8 cellular contexts compared by ENCODE assay signal in the genomic region with DNA sequence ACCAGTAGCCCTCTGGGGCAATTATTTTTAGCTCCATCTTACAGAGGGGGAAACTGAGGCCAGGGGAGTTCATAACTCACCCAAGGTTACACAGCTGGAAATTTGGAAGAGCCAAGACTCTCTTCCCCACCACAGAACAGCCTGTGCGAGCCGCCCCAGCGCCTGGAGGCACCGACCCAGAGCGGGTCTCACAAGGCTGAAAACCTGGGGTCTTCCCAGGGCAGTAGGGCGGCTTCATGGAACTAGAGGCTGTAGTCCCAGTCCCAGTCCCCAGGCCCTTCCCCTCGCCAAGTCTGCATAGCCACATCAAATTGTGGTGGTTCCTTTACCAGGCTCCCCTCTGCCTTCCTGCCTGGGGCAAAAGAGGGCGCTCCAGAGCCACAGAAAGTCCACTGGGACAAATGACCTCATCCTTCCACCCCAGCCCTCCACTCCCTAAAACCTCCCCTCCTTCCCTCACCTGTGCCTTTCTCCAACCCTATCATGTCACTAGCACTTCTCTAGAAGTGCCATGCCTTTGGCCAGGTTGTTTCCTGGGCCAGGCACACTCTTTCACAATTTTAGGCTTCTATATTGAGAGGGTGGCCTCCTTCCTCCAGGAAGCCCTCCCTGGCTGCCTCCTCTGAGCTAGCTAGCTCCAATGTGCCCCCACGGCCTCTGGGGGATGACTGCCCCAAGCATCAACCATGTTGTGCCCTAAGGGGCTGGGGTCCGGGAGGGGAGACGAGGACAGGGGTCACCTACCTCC. TPM values are rescaled to one million over a fixed set of nuclear protein-coding genes. Genes with fewer than 3 reads are reported as not detected.
DNase-seq lines count a peak whose midpoint lies in the region; TF ChIP-seq lines count a peak whose summit lies in the region.

No MANE protein-coding gene starts in this region.

- peak; percentile 42 for DNase-seq in NK-92 treated with Interleukin-12 subunit alpha and Interleukin-12 subunit beta, amount 100 ng/mL, for 24 hours (lab: John Stamatoyannopoulos, UW)
- DNase-seq in NK-92 (lab: John Stamatoyannopoulos, UW; ENCODE audit: unreplicated experiment) (no peak), RKO (ENCODE audit: low spot score) (peak; percentile 58), right atrium auricular region (ENCODE audit: low spot score) (peak; percentile 80), NCI-H2171 treated with DMSO at 0.1 percent for 48 hours (lab: John Stamatoyannopoulos, UW) (no peak), germinal center (ENCODE audit: low spot score) (no peak)

- peak overlapping the region; percentile 65 for H3K27ac ChIP-seq in adipose tissue (ENCODE audit: low read depth, low read length)
- H3K27ac ChIP-seq in right atrium auricular region = peak overlapping the region; percentile 84 to 91
- H3K27ac ChIP-seq in rectal smooth muscle tissue (ENCODE audit: low read depth, low read length) = peak overlapping the region; percentile 84

- WGBS in adipose tissue, 3 donors = 36 to 39% (median 38%) methylated on average over 11 of the region's 11 CpGs

- peaks cover 0 to 50% of the 10 kb centered on the region in 2 donors for H3K4me1 ChIP-seq in right atrium auricular region
- peaks cover 7% of the 10 kb centered on the region for H3K4me1 ChIP-seq in rectal smooth muscle tissue (ENCODE audit: control insufficient read depth, insufficient read depth, low read length)

- H3K27me3 ChIP-seq in right atrium auricular region = no peaks in the 10 kb centered on the region
- H3K27me3 ChIP-seq in rectal smooth muscle tissue (ENCODE audit: control insufficient read depth, insufficient read depth, low read length) = peaks cover 2% of the 10 kb centered on the region

- H3K9ac ChIP-seq in rectal smooth muscle tissue (ENCODE audit: low read length) = peak overlapping the region; percentile 19

- peak; percentile 48 to 82 for TF ChIP-seq CTCF in right atrium auricular region (IDR thresholded peaks at IDR 0.05)

- H3K36me3 ChIP-seq in right atrium auricular region (no peaks in the 10 kb centered on the region), rectal smooth muscle tissue (ENCODE audit: control insufficient read depth, insufficient read depth, low read length) (no peaks in the 10 kb centered on the region)

- no peaks in the 10 kb centered on the region for H3K9me3 ChIP-seq in right atrium auricular region

- H3K4me3 ChIP-seq in right atrium auricular region = peak overlapping the region in 1 of 2 donors; percentile 28
- H3K4me3 ChIP-seq in rectal smooth muscle tissue (ENCODE audit: low read length) = peak overlapping the region; percentile 59

RNA-seq across cellular contexts. Expression of gene CDC42EP1, which starts 15.2 kb away (rescaled TPM):
- 10 to 100 TPM; 52.7 to 66.6 (median 63.3) TPM for polyA plus RNA-seq in adipose tissue
- total RNA-seq in right atrium auricular region = 10 to 100 TPM; 20.7 to 34.8 TPM

RNA-seq across cellular contexts. Expression of gene CARD10, which starts 25.9 kb away (rescaled TPM):
- polyA plus RNA-seq in adipose tissue = 10 to 100 TPM in 1 of 3 donors, 1 to 10 TPM in 2; 8.8 to 20.0 (median 10.0) TPM
- total RNA-seq in right atrium auricular region = 1 to 10 TPM; 4.2 to 5.8 TPM

RNA-seq across cellular contexts. Expression of gene LGALS2, which starts 34.8 kb away (rescaled TPM):
- 10 to 100 TPM in 1 of 3 donors, 1 to 10 TPM in 2; 2.1 to 13.9 (median 4.4) TPM for polyA plus RNA-seq in adipose tissue
- not detected for total RNA-seq in right atrium auricular region

RNA-seq across cellular contexts. Expression of gene MFNG, which starts 58.9 kb away (rescaled TPM):
- polyA plus RNA-seq in adipose tissue = 10 to 100 TPM in 2 of 3 donors, 1 to 10 TPM in 1; 5.1 to 20.5 (median 19.0) TPM
- total RNA-seq in right atrium auricular region = 10 to 100 TPM in 1 of 2 donors, 1 to 10 TPM in 1; 9.9 to 19.5 TPM

Comparison
In these comparisons a context has a peak if more than half of its experiments do, and no peak if none do; other contexts are left out.
1. DNase-seq: peak in NK-92 treated with Interleukin-12 subunit alpha and Interleukin-12 subunit beta, amount 100 ng/mL, for 24 hours (single experiment), RKO (single experiment) and right atrium auricular region (single experiment); none in NK-92 (single experiment), NCI-H2171 treated with DMSO at 0.1 percent for 48 hours (single experiment) and germinal center (single experiment).
2. Peak in every context shown above with its lines, with median percentiles within 50 percentile points of each other: H3K27ac ChIP-seq.